Comparison of ENCODE assay signal across 18 cellular contexts in genomic region chr5:34722183-34722582, GRCh38.
A peak's percentile ranks its signal among the peaks of the same experiment; 100 is the strongest.
DNase-seq lines count a peak whose midpoint lies in the region; ATAC-seq, FAIRE-seq and TF ChIP-seq lines count a peak whose summit lies in the region.
"Had no signal": no experiment of that assay in that cellular context is flagged by ENCODE, and none has a peak within 500 bp of the region (broad histone marks: within the 10 kb centered on the region; RNA-seq: fewer than 3 reads in every experiment).

No MANE protein-coding gene starts in this region.

- POLR2A ChIA-PET in IMR-90 (lab: Charles Lee; ENCODE audit: unreplicated experiment) = no interaction called here

- H3K56ac ChIP-seq in IMR-90 (ENCODE audit: extremely low read depth, insufficient read depth, low read length) = no peak overlapping the region

- H4K20me1 ChIP-seq in DND-41 (ENCODE audit: insufficient read depth, low read length) (no peaks in the 10 kb centered on the region), IMR-90 (ENCODE audit: insufficient read depth, low read length) (peaks cover 84% of the 10 kb centered on the region), astrocyte (ENCODE audit: insufficient read depth, low read length) (peaks cover 17% of the 10 kb centered on the region), osteoblast (ENCODE audit: insufficient read depth, low read length) (no peaks in the 10 kb centered on the region)

- H3K27ac ChIP-seq in DND-41 (ENCODE audit: low read length) (no peak overlapping the region), IMR-90 (ENCODE audit: insufficient read depth, low read length) (peak overlapping the region; percentile 26; the same call in 1 of the 2 replicates), astrocyte (ENCODE audit: low read depth, low read length) (no peak overlapping the region), osteoblast (ENCODE audit: low read depth, low read length) (peak overlapping the region; percentile 21), tibial nerve (no peak overlapping the region)

- no peak for TF ChIP-seq CTCF in DND-41 (IDR thresholded peaks at IDR 0.05; ENCODE audit: borderline replicate concordance, extremely low read depth, low read length, poor library complexity, severe bottlenecking)
- no peak for TF ChIP-seq CTCF in IMR-90 (conservative IDR thresholded peaks at IDR 0.05; ENCODE audit: low read depth, low read length)
- TF ChIP-seq CTCF in astrocyte (IDR thresholded peaks at IDR 0.05; ENCODE audit: insufficient read depth, low read depth, low read length) = no peak
- no peak for TF ChIP-seq CTCF in osteoblast (IDR thresholded peaks at IDR 0.05; ENCODE audit: extremely low read depth, low read depth, low read length)
- no peak for TF ChIP-seq CTCF in tibial nerve (IDR thresholded peaks at IDR 0.05)

- no peak overlapping the region for H2AK9ac ChIP-seq in IMR-90 (replicated peaks; ENCODE audit: low read depth, low read length, poor library complexity)

- H3K9me1 ChIP-seq in IMR-90 (ENCODE audit: insufficient read depth, low read length) = peaks cover 21% of the 10 kb centered on the region

- H2AFZ ChIP-seq in DND-41 (ENCODE audit: low read depth, low read length) (no peak overlapping the region), IMR-90 (replicated peaks; ENCODE audit: low read length, poor library complexity) (no peak overlapping the region), astrocyte (ENCODE audit: low read depth, low read length) (no peak overlapping the region), osteoblast (ENCODE audit: low read length) (no peak overlapping the region)

- no peaks in the 10 kb centered on the region for H3K27me3 Mint-ChIP-seq in astrocyte (ENCODE audit: low read depth, unreplicated experiment)

- intact Hi-C loops in IMR-90 (cut with micrococcal nuclease) = no loop called here

- H3K18ac ChIP-seq in IMR-90 (ENCODE audit: low read depth, low read length) = peak overlapping the region; percentile 54; the same call in 1 of the 2 replicates

- peak overlapping the region; percentile 55 for H2BK5ac ChIP-seq in IMR-90 (ENCODE audit: low read depth, low read length, poor library complexity, severe bottlenecking)

- H4K5ac ChIP-seq in IMR-90 (ENCODE audit: low read depth, low read length) = no peak overlapping the region

- H3K79me1 ChIP-seq in IMR-90 (ENCODE audit: low read depth in 1 of 2, low read length in 2 of 2) = peaks cover 39 to 70% of the 10 kb centered on the region in 2 experiments

- H3K9me3 Mint-ChIP-seq in astrocyte (ENCODE audit: unreplicated experiment) = peaks cover 3% of the 10 kb centered on the region

- no TSS peak for BruUV-seq in IMR-90 (replicated peaks; lab: Mats Ljungman, UMichigan)

- peak overlapping the region in 1 of 2 experiments; percentile 43; a peak in 2 of 4 replicates for H4K8ac ChIP-seq in IMR-90 (ENCODE audit: low read depth in 2 of 2, low read length in 2 of 2)

- H3K4me1 Mint-ChIP-seq in astrocyte (ENCODE audit: low read depth, unreplicated experiment) = peaks cover 32% of the 10 kb centered on the region
- H3K4me1 Mint-ChIP-seq: CD14-positive monocyte had no signal

- H3K4me3 Mint-ChIP-seq in astrocyte (ENCODE audit: unreplicated experiment) = no peak overlapping the region
- H3K4me3 Mint-ChIP-seq: CD14-positive monocyte had no signal

- no peaks in the 10 kb centered on the region for H3K36me3 ChIP-seq in DND-41 (ENCODE audit: insufficient read depth, low read length)
- peaks cover 18% of the 10 kb centered on the region for H3K36me3 ChIP-seq in IMR-90 (ENCODE audit: control insufficient read depth, insufficient read depth, low read length)
- peaks cover 17% of the 10 kb centered on the region for H3K36me3 ChIP-seq in astrocyte (ENCODE audit: insufficient read depth, low read length)
- peaks cover 29% of the 10 kb centered on the region for H3K36me3 ChIP-seq in osteoblast (ENCODE audit: insufficient read depth, low read length)
- peaks cover 0 to 5% (median 0%) of the 10 kb centered on the region in 3 donors for H3K36me3 ChIP-seq in tibial nerve
- H3K36me3 ChIP-seq: HAP-1 had no signal

- H3K4me3 ChIP-seq in DND-41 (ENCODE audit: low read depth in 1 of 2, low read length in 2 of 2) (no peak overlapping the region), IMR-90 (ENCODE audit: insufficient read depth, low read depth, low read length) (no peak overlapping the region), astrocyte (ENCODE audit: insufficient read depth, low read depth, low read length) (no peak overlapping the region), osteoblast (ENCODE audit: insufficient read depth, low read length) (no peak overlapping the region), tibial nerve (no peak overlapping the region)
- H3K4me3 ChIP-seq: HAP-1 had no signal

- H4K91ac ChIP-seq in IMR-90 (ENCODE audit: insufficient read depth, low read depth, low read length) = no peak overlapping the region

- TF ChIP-seq EP300 in tibial nerve (IDR thresholded peaks at IDR 0.05) = no peak

- H3K9me3 ChIP-seq in DND-41 (ENCODE audit: insufficient read depth, low read length, severe bottlenecking) (no peaks in the 10 kb centered on the region), IMR-90 (ENCODE audit: control insufficient read depth, insufficient read depth, low read length) (no peaks in the 10 kb centered on the region), astrocyte (ENCODE audit: insufficient read depth, low read depth, low read length) (no peaks in the 10 kb centered on the region), osteoblast (ENCODE audit: low read depth, low read length) (no peaks in the 10 kb centered on the region), tibial nerve (no peaks in the 10 kb centered on the region)

- H3K27ac Mint-ChIP-seq in astrocyte (ENCODE audit: unreplicated experiment) = peak overlapping the region; percentile 8
- H3K27ac Mint-ChIP-seq: CD14-positive monocyte had no signal

- in situ Hi-C loops in IMR-90 (cut with MboI; ENCODE audit: low sequenced_read_pairs) = no loop called here

- CTCF ChIA-PET in IMR-90 (lab: Yijun Ruan, JAX) = interaction anchor here (0.9 kb wide), 1 partner anchor 176 kb away, joined by 3 read pairs; no protein-coding TSS in a partner anchor

- H3K4ac ChIP-seq in IMR-90 (ENCODE audit: low read depth, low read length) = no peak overlapping the region

- TF ChIP-seq POLR2A in IMR-90 (IDR thresholded peaks at IDR 0.05; ENCODE audit: low read depth, low read length) = no peak
- TF ChIP-seq POLR2A in tibial nerve (IDR thresholded peaks at IDR 0.05) = no peak

- DNase-seq in DND-41 = no peak
- DNase-seq in IMR-90 = no peak
- no peak for DNase-seq in astrocyte (ENCODE audit: low read depth)
- no peak for DNase-seq in osteoblast (ENCODE audit: insufficient read length, low spot score, missing footprints)
- no peak for DNase-seq in occipital lobe (lab: John Stamatoyannopoulos, UW)
- DNase-seq in tibial nerve (ENCODE audit: low spot score in 2 of 2) = no peak
- DNase-seq: NCI-H1105, NCI-H1694, NCI-H2081 treated with DMSO at 0.1 percent for 48 hours, NCI-H2227 treated with DMSO at 0.1 percent for 48 hours, NCI-H510A treated with DMSO at 0.1 percent for 48 hours, SW 1271 had no signal

- H2BK20ac ChIP-seq in IMR-90 (ENCODE audit: low read depth, low read length) = no peak overlapping the region

- H3K23ac ChIP-seq in IMR-90 (ENCODE audit: low read depth, low read length) = peak overlapping the region; percentile 28; the same call in 1 of the 2 replicates

- H3K79me2 ChIP-seq in DND-41 (ENCODE audit: insufficient read depth, low read length) = no peaks in the 10 kb centered on the region
- peaks cover 86% of the 10 kb centered on the region for H3K79me2 ChIP-seq in astrocyte (ENCODE audit: insufficient read depth, low read length)
- H3K79me2 ChIP-seq in osteoblast (ENCODE audit: insufficient read depth, low read length) = peaks cover 87% of the 10 kb centered on the region

- no peak for TF ChIP-seq RAD21 in IMR-90 (IDR thresholded peaks at IDR 0.05; ENCODE audit: low read length)

- H3K27me3 ChIP-seq in DND-41 (ENCODE audit: insufficient read depth, low read length, poor library complexity) (no peaks in the 10 kb centered on the region), IMR-90 (ENCODE audit: control insufficient read depth, insufficient read depth, low read length) (no peaks in the 10 kb centered on the region), astrocyte (ENCODE audit: insufficient read depth, low read length) (no peaks in the 10 kb centered on the region), osteoblast (ENCODE audit: insufficient read depth, low read length) (no peaks in the 10 kb centered on the region), tibial nerve (no peaks in the 10 kb centered on the region)

- H3K14ac ChIP-seq in IMR-90 (replicated peaks; ENCODE audit: low read depth, low read length) = 0 out of 2 replicates have a peak overlapping the region, but pooled peaks have one; percentile 33

- H2BK15ac ChIP-seq in IMR-90 (ENCODE audit: low read depth, low read length) = no peak overlapping the region

- H2AK5ac ChIP-seq in IMR-90 (ENCODE audit: low read depth, low read length) = peak overlapping the region; percentile 61

- H3K36me3 Mint-ChIP-seq in astrocyte (ENCODE audit: low read depth, unreplicated experiment) = peaks cover 15% of the 10 kb centered on the region
- H3K36me3 Mint-ChIP-seq: CD14-positive monocyte had no signal

- H2BK120ac ChIP-seq in IMR-90 (ENCODE audit: low read depth, low read length) = no peak overlapping the region

- no peak for FAIRE-seq in astrocyte (lab: Jason Lieb, UNC)
- FAIRE-seq: G401.6, RCC 7860 had no signal

- ATAC-seq in DND-41 (ENCODE audit: insufficient read depth, low read depth) (0 out of 3 replicates have a peak, but pooled peaks have one; percentile 19), IMR-90 (ENCODE audit: low read depth) (no peak), HG02623 (IDR thresholded peaks at IDR 0.05; ENCODE audit: unreplicated experiment) (no peak)
- ATAC-seq: Right ventricle myocardium inferior had no signal

- H3K9ac ChIP-seq in DND-41 (ENCODE audit: low read depth, low read length) (no peak overlapping the region), IMR-90 (ENCODE audit: low read depth, low read length) (no peak overlapping the region), astrocyte (ENCODE audit: low read length) (no peak overlapping the region)

- WGBS in IMR-90 (ENCODE audit: extremely low coverage in 2 of 2, insufficient read length in 1 of 2), 2 experiments = 100% methylated on average over 1 of the region's 2 CpGs; no CpG with 5 or more reads in 1 of the 2 experiments
- 83 to 89% methylated on average over 2 of the region's 2 CpGs for WGBS in tibial nerve, 2 donors

- H3K4me1 ChIP-seq in DND-41 (ENCODE audit: insufficient read depth, low read length) = no peaks in the 10 kb centered on the region
- peaks cover 19% of the 10 kb centered on the region for H3K4me1 ChIP-seq in IMR-90 (ENCODE audit: control insufficient read depth, insufficient read depth, low read length)
- H3K4me1 ChIP-seq in astrocyte (ENCODE audit: insufficient read depth, low read length) = peaks cover 26% of the 10 kb centered on the region
- H3K4me1 ChIP-seq in osteoblast (ENCODE audit: insufficient read depth, low read length) = peaks cover 26% of the 10 kb centered on the region
- peaks cover 0 to 13% (median 2%) of the 10 kb centered on the region in 4 donors for H3K4me1 ChIP-seq in tibial nerve
- H3K4me1 ChIP-seq: HAP-1 had no signal

- H3K4me2 ChIP-seq in DND-41 (ENCODE audit: insufficient read depth, low read length) (no peak overlapping the region), IMR-90 (ENCODE audit: low read depth, low read length) (no peak overlapping the region), astrocyte (ENCODE audit: low read length) (no peak overlapping the region), osteoblast (ENCODE audit: insufficient read depth, low read length) (no peak overlapping the region)

- dilution Hi-C loops in IMR-90 (cut with HindIII; ENCODE audit: low sequenced_read_pairs, unreplicated experiment) = no loop called here

Comparison
In these comparisons a context has a peak if more than half of its experiments do, and no peak if none do; other contexts are left out.
1. H3K27ac ChIP-seq: peak in IMR-90 (single experiment) and osteoblast (single experiment); none in DND-41 (single experiment), astrocyte (single experiment) and tibial nerve (0 of 4).